Comparison of ENCODE assay signal across 22 cellular contexts in the genomic region with DNA sequence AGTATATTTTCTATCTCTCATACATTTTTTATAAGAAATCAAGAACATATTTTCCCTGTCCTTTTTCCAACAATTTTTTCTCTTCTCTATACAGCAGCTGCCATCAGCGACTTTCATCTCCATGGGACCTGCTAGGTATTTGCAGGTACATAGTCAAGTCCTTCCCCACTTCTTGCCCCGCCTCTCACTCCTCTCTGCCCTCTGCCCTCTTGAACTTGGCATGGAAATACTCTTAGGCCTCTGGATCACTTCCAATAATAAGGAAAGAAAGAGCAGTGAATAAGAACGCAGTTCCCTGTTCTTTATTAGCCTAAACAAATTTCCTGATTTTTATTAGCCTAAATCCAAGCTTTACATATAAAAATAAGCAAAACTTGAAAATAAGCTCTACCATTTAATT.
DNase-seq lines count a peak whose midpoint lies in the region; ATAC-seq and TF ChIP-seq lines count a peak whose summit lies in the region.
"Had no signal": no experiment of that assay in that cellular context is flagged by ENCODE, and none has a peak within 500 bp of the region (broad histone marks: within the 10 kb centered on the region; RNA-seq: fewer than 3 reads in every experiment).

No MANE protein-coding gene starts in this region.

- no peak for DNase-seq in left colon
- no peak for DNase-seq in mucosa of descending colon
- DNase-seq in AG08396 (ENCODE audit: low spot score): no peak
- no peak for DNase-seq in GM10266 (ENCODE audit: extremely low spot score)
- DNase-seq: BE2C; C1 segment of cervical spinal cord; CD4-positive, alpha-beta memory T cell; CD4-positive, CD25-positive, alpha-beta regulatory T cell; CD8-positive, alpha-beta memory T cell; COR-L47; DMS 273 treated with DMSO at 0.1 percent for 48 hours; DMS153; DMS53; DMS79; DND-41; EL; GDM1 had no signal

- H3K36me3 ChIP-seq in mucosa of descending colon (ENCODE audit: low read depth): no peaks in the 10 kb centered on the region
- H3K36me3 ChIP-seq: BE2C, BLaER1 had no signal

- peak; percentile 85 for ATAC-seq in left colon
- ATAC-seq in mucosa of descending colon: peak; percentile 54
- ATAC-seq in HG03097 (IDR thresholded peaks at IDR 0.05; ENCODE audit: low FRiP score, unreplicated experiment): no peak
- ATAC-seq: A549 had no signal

- peak overlapping the region; percentile 45 for H3K27ac ChIP-seq in VCaP
- H3K27ac ChIP-seq: 22Rv1, A549, BLaER1 had no signal

- H3K4me1 ChIP-seq in mucosa of descending colon (ENCODE audit: low read depth): no peaks in the 10 kb centered on the region
- H3K4me1 ChIP-seq: A549, BE2C, BLaER1 had no signal

- H3K9me3 ChIP-seq in mucosa of descending colon: no peaks in the 10 kb centered on the region
- H3K9me3 ChIP-seq: A549, BE2C, BLaER1 had no signal

- TF ChIP-seq CTCF in VCaP (conservative IDR thresholded peaks at IDR 0.05) (no peak), mucosa of descending colon (IDR thresholded peaks at IDR 0.05) (no peak), GM10266 (IDR thresholded peaks at IDR 0.05; ENCODE audit: control insufficient read depth, insufficient read depth, low read depth, missing control alignments) (no peak)

- H3K4me3 ChIP-seq in mucosa of descending colon: no peak overlapping the region
- H3K4me3 ChIP-seq: A549, BLaER1 had no signal

- intact Hi-C loops in left colon (cut with DNase I, micrococcal nuclease) (no loop called here), mucosa of descending colon (cut with DNase I, micrococcal nuclease) (no loop called here)
